ENCODE assay signal across 9 cellular contexts in genomic region chr10:106175760-106176377, GRCh38.
DNase-seq lines count a peak whose midpoint lies in the region; ATAC-seq, FAIRE-seq and TF ChIP-seq lines count a peak whose summit lies in the region.
"Had no signal": no experiment of that assay in that cellular context is flagged by ENCODE, and none has a peak within 500 bp of the region (broad histone marks: within the 10 kb centered on the region; RNA-seq: fewer than 3 reads in every experiment).

No MANE protein-coding gene starts in this region.

- H3K27me3 Mint-ChIP-seq in HFFc6 (ENCODE audit: insufficient read depth) (no peaks in the 10 kb centered on the region), WTC11 (ENCODE audit: low read depth) (no peaks in the 10 kb centered on the region)

- intact Hi-C loops in HepG2 (cut with micrococcal nuclease; ENCODE audit: unreplicated experiment) = loop anchor here (5.0 kb wide), 1 partner anchor 1114 kb away; no protein-coding TSS in a partner anchor

- H3K27ac Mint-ChIP-seq in HFFc6 (no peak overlapping the region), WTC11 (no peak overlapping the region)

- H3K4me1 Mint-ChIP-seq in HFFc6 (ENCODE audit: low read depth) (no peaks in the 10 kb centered on the region), WTC11 (no peaks in the 10 kb centered on the region)

- no peak for FAIRE-seq in HepG2 (lab: Jason Lieb, UNC)

- TF ChIP-seq CTCF in BJ (IDR thresholded peaks at IDR 0.05; ENCODE audit: insufficient read depth, low read depth, low read length) (peak; percentile 49), HFFc6 (IDR thresholded peaks at IDR 0.05) (peak; percentile 78), WTC11 (IDR thresholded peaks at IDR 0.05) (peak; percentile 26; the same call in 1 of the 2 replicates), HepG2 (CRISPR knock-in tag; IDR thresholded peaks at IDR 0.05) (0 out of 2 replicates have a peak, but pooled peaks have one; percentile 7)

- H3K4me3 Mint-ChIP-seq in HFFc6 (no peak overlapping the region), WTC11 (no peak overlapping the region)

- no peak overlapping the region for H2AFZ ChIP-seq in HepG2 (ENCODE audit: low read length)

- ATAC-seq in WTC11 = no peak
- no peak for ATAC-seq in HepG2
- no peak for ATAC-seq in HG03025 (IDR thresholded peaks at IDR 0.05; ENCODE audit: low FRiP score, unreplicated experiment)
- no peak for ATAC-seq in GM18868 (IDR thresholded peaks at IDR 0.05; ENCODE audit: unreplicated experiment)
- ATAC-seq in HG03571 (IDR thresholded peaks at IDR 0.05; ENCODE audit: unreplicated experiment) = no peak

- POLR2A ChIA-PET in BJ (lab: Charles Lee) (no interaction called here), WTC11 (lab: Charles Lee) (no interaction called here), HepG2 (lab: Yijun Ruan, JAX) (no interaction called here)

- no peaks in the 10 kb centered on the region for H3K9me3 Mint-ChIP-seq in HFFc6
- no peaks in the 10 kb centered on the region for H3K9me3 Mint-ChIP-seq in WTC11

- H3K79me2 ChIP-seq in HepG2 (ENCODE audit: insufficient read depth, low read length) = no peaks in the 10 kb centered on the region

- no peak overlapping the region for H3K4me3 ChIP-seq in BJ (ENCODE audit: low read depth, low read length)
- no peak overlapping the region for H3K4me3 ChIP-seq in HepG2 (replicated peaks in 1 of 3; ENCODE audit: insufficient read depth in 1 of 3, low read depth in 2 of 3, low read length in 3 of 3)

- H3K36me3 ChIP-seq in BJ (ENCODE audit: control insufficient read depth, insufficient read depth, low read length) (no peaks in the 10 kb centered on the region), HepG2 (replicated peaks in 1 of 2; ENCODE audit: control insufficient read depth in 1 of 2, insufficient read depth in 2 of 2, low read length in 2 of 2) (no peaks in the 10 kb centered on the region)

- TF ChIP-seq EP300 in HepG2 (IDR thresholded peaks at IDR 0.05; ENCODE audit: low read depth in 2 of 2, low read length in 2 of 2) (no peak), HepG2 (CRISPR knock-in tag; IDR thresholded peaks at IDR 0.05; ENCODE audit: borderline replicate concordance) (no peak)

- no peak overlapping the region for H3K27ac ChIP-seq in HepG2 (ENCODE audit: extremely low read length, insufficient read depth, low read length)

- in situ Hi-C loops in HepG2 (cut with HindIII; ENCODE audit: extremely low pct_ligation_motif_present, low pct_unique_long_range_greater_than_20kb) = no loop called here

- H3K27me3 ChIP-seq in BJ (ENCODE audit: control insufficient read depth, insufficient read depth, low read length) (no peaks in the 10 kb centered on the region), HepG2 (ENCODE audit: control insufficient read depth in 1 of 2, insufficient read depth in 2 of 2, low read length in 2 of 2) (no peaks in the 10 kb centered on the region)

- CTCF ChIA-PET in BJ (lab: Yijun Ruan, JAX) (interaction anchor here (1.2 kb wide), 1 partner anchor 20 kb away, joined by 5 read pairs; no protein-coding TSS in a partner anchor), WTC11 (lab: Charles Lee) (no interaction called here), HepG2 (lab: Yijun Ruan, JAX; ENCODE audit: low intra/inter-chr PET ratio, low total read pairs) (no interaction called here)

- no peak for TF ChIP-seq RAD21 in HepG2 (CRISPR knock-in tag; IDR thresholded peaks at IDR 0.05)

- no peaks in the 10 kb centered on the region for H3K9me3 ChIP-seq in HepG2 (ENCODE audit: low read length)

- no peak for DNase-seq in BJ (ENCODE audit: low read depth)
- DNase-seq in HFFc6 = no peak
- DNase-seq in WTC11 (ENCODE audit: low spot score) = no peak
- no peak for DNase-seq in HepG2 (ENCODE audit: low spot score)
- no peak for DNase-seq in T-helper 1 cell
- DNase-seq: activated naive CD4-positive, alpha-beta T cell treated with anti-CD3 and anti-CD28 coated beads, Interleukin-2, amount 50 U/mL, for 16 hours had no signal

- H3K36me3 Mint-ChIP-seq in HFFc6 (ENCODE audit: low read depth) (no peaks in the 10 kb centered on the region), WTC11 (no peaks in the 10 kb centered on the region)

- WGBS in HepG2 (ENCODE audit: low lambda C conversion rate) = 12% methylated on average over 5 of the region's 5 CpGs

- H4K20me1 ChIP-seq in HepG2 (ENCODE audit: insufficient read depth, low read length) = no peaks in the 10 kb centered on the region

- no peaks in the 10 kb centered on the region for H3K4me1 ChIP-seq in HepG2 (ENCODE audit: insufficient read depth, low read length)

- no TSS peak for BruUV-seq in HepG2 (replicated peaks; lab: Mats Ljungman, UMichigan)

- no peak for TF ChIP-seq POLR2A in HepG2 (IDR thresholded peaks at IDR 0.05; ENCODE audit: insufficient read depth in 1 of 2, low read depth in 2 of 2, low read length in 2 of 2)

- no peak overlapping the region for H3K4me2 ChIP-seq in HepG2 (ENCODE audit: low read depth, low read length)

- no peak overlapping the region for H3K9ac ChIP-seq in HepG2 (ENCODE audit: insufficient read depth, low read depth, low read length)

TF ChIP-seq in WTC11, 78 proteins besides CTCF, POLR2A, EP300 and RAD21 (continues in another document):
- TF ChIP-seq ZNF281 (CRISPR knock-in tag; IDR thresholded peaks at IDR 0.05) = no peak
- TF ChIP-seq IRF2 (CRISPR knock-in tag; IDR thresholded peaks at IDR 0.05; ENCODE audit: borderline replicate concordance, low read depth) = no peak

TF ChIP-seq in HepG2, 621 proteins besides CTCF, POLR2A, EP300 and RAD21:
- TF ChIP-seq BORCS8-MEF2B (CRISPR knock-in tag; IDR thresholded peaks at IDR 0.05) (no peak), SRF (IDR thresholded peaks at IDR 0.05; ENCODE audit: low read depth, low read length) (no peak), ZNF780A (CRISPR knock-in tag; IDR thresholded peaks at IDR 0.05) (no peak), KDM1A (CRISPR knock-in tag; IDR thresholded peaks at IDR 0.05) (no peak), ARNT2 (CRISPR knock-in tag; IDR thresholded peaks at IDR 0.05; ENCODE audit: low read depth) (no peak), STAG1 (CRISPR knock-in tag; IDR thresholded peaks at IDR 0.05) (0 out of 2 replicates have a peak, but pooled peaks have one; percentile 11)

Comparison
In these comparisons a context has a peak if more than half of its experiments do, and no peak if none do; other contexts are left out.
1. CTCF ChIP-seq: peak in every context shown above with its lines; median percentile 78 in HFFc6; 49 in BJ; 26 in WTC11; 7 in HepG2.